In the genomic region with DNA sequence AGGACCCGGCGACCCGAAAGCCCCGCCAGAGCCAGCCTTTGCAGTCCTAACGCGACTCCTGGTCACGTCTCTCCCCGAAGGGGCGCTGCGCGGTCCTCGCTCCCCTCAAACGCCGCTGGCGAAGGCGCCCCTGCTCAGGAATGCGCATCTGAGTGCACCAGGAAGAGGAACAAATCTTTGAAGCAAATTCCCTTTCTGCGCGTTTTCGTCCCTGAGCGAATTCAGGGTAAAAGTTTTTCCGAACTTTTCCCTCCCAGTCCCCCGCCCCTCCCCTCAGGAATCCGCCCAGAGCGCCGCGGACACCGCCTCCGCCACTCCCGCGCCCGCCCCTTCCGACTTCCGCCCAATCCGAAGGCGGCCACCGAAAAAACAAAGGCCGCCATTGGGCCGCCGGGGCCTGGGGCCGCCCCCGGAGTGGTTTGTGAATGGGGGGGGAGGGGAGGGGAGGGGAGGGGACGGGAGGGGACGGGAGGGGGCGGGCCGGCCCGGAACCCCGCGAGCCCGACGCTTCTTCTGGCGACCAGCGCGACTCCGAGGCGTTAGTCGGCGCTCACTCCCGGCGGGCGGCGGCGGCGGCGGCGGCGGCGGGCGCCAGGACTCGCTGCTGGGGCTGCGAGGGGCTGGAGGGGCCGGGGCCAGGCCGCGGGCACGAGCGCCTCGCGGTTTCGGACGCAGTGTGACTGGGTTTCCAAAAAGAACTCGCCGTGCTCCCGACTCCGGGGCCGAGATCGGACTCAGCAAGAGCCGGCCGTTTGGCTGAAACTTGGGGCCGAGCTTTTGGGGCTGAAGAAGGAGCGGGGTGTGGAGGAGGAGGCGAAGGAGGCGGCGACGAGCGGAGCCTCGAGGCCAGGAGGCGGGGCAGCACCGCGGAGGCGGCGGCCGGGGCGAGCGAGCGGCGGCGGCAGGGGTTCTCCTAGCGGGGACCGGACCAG, we compare ENCODE assay signal across 1 cellular context.
TF ChIP-seq lines count a peak whose summit lies in the region.

A gene (plus strand): TSS at position 539 of the 932 bp plus-strand sequence. CDS start 793 bp downstream, outside the sequence.

TF ChIP-seq in HepG2, 621 proteins besides CTCF, POLR2A, EP300 and RAD21 (continued from another document and continues in another):
- TF ChIP-seq, protein P1, sequence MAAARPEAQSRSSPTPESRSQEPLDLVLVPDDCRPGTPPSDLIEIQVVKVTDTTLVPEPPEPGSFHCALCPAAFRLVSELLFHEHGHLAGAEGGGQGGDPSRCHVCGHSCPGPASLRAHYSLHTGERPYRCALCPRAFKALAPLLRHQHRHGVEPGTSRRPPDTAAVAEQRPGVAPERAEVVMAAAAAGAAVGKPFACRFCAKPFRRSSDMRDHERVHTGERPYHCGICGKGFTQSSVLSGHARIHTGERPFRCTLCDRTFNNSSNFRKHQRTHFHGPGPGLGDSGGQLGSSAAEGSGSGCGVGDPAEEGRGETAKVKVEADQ (CRISPR knock-in tag; IDR thresholded peaks at IDR 0.05; ENCODE audit: borderline replicate concordance): 0 out of 2 replicates have a peak, but pooled peaks have one; percentile 23
- TF ChIP-seq RFX5 (IDR thresholded peaks at IDR 0.05; ENCODE audit: low read depth, low read length) (no peak), AHR (CRISPR knock-in tag; IDR thresholded peaks at IDR 0.05) (no peak; the same call in 1 of the 2 replicates), ISL2 (CRISPR knock-in tag; IDR thresholded peaks at IDR 0.05) (no peak; the same call in 1 of the 2 replicates), KAT2B (IDR thresholded peaks at IDR 0.05; ENCODE audit: borderline replicate concordance, low read depth, low read length) (no peak), GPN1 (CRISPR knock-in tag; IDR thresholded peaks at IDR 0.05; ENCODE audit: borderline replicate concordance) (no peak), ZNF292 (CRISPR knock-in tag; IDR thresholded peaks at IDR 0.05; ENCODE audit: borderline replicate concordance, low read depth) (0 out of 2 replicates have a peak, but pooled peaks have one; percentile 7), NCOA1 (CRISPR knock-in tag; IDR thresholded peaks at IDR 0.05) (no peak), CCDC6 (CRISPR knock-in tag; IDR thresholded peaks at IDR 0.05) (peak; percentile 27), ATF7 (IDR thresholded peaks at IDR 0.05) (no peak), ATF7 (CRISPR knock-in tag; IDR thresholded peaks at IDR 0.05) (no peak), PRMT3 (CRISPR knock-in tag; IDR thresholded peaks at IDR 0.05; ENCODE audit: borderline replicate concordance, low read depth) (no peak), HOXD1 (CRISPR knock-in tag; IDR thresholded peaks at IDR 0.05) (no peak), EED (CRISPR knock-in tag; IDR thresholded peaks at IDR 0.05) (peak; percentile 65; the same call in 1 of the 2 replicates), ZNF644 (CRISPR knock-in tag; IDR thresholded peaks at IDR 0.05; ENCODE audit: low read depth) (no peak), SIN3A (IDR thresholded peaks at IDR 0.05; ENCODE audit: borderline replicate concordance, low read depth, low read length) (no peak), ZNF883 (CRISPR knock-in tag; IDR thresholded peaks at IDR 0.05; ENCODE audit: not compliant biosample characterization) (no peak), ZNF263 (CRISPR knock-in tag; IDR thresholded peaks at IDR 0.05) (peak; percentile 65; the same call in 1 of the 2 replicates), GZF1 (CRISPR knock-in tag; IDR thresholded peaks at IDR 0.05) (no peak), SP2 (CRISPR knock-in tag; IDR thresholded peaks at IDR 0.05) (peak; percentile 83), ZMAT3 (CRISPR knock-in tag; conservative IDR thresholded peaks at IDR 0.05) (0 out of 2 replicates have a peak, but pooled peaks have one; percentile 24), ZNF24 (IDR thresholded peaks at IDR 0.05) (no peak), PRPF4 (IDR thresholded peaks at IDR 0.05; ENCODE audit: low read depth, low read length, poor library complexity, severe bottlenecking) (no peak), YY1 (IDR thresholded peaks at IDR 0.05; ENCODE audit: insufficient read depth, insufficient replicate concordance, low read depth, low read length) (no peak), ATM (IDR thresholded peaks at IDR 0.05; ENCODE audit: borderline replicate concordance) (no peak), ZNF549 (CRISPR knock-in tag; IDR thresholded peaks at IDR 0.05) (no peak), CENPX (CRISPR knock-in tag; IDR thresholded peaks at IDR 0.05) (no peak), ZNF556 (CRISPR knock-in tag; IDR thresholded peaks at IDR 0.05; ENCODE audit: borderline replicate concordance) (no peak), SRSF4 (IDR thresholded peaks at IDR 0.05; ENCODE audit: low read depth, low read length, poor library complexity, severe bottlenecking) (no peak), MIXL1 (CRISPR knock-in tag; IDR thresholded peaks at IDR 0.05) (no peak), ZC3H13 (CRISPR knock-in tag; IDR thresholded peaks at IDR 0.05) (no peak), THAP11 (CRISPR knock-in tag; IDR thresholded peaks at IDR 0.05) (no peak)
- TF ChIP-seq, protein P2, sequence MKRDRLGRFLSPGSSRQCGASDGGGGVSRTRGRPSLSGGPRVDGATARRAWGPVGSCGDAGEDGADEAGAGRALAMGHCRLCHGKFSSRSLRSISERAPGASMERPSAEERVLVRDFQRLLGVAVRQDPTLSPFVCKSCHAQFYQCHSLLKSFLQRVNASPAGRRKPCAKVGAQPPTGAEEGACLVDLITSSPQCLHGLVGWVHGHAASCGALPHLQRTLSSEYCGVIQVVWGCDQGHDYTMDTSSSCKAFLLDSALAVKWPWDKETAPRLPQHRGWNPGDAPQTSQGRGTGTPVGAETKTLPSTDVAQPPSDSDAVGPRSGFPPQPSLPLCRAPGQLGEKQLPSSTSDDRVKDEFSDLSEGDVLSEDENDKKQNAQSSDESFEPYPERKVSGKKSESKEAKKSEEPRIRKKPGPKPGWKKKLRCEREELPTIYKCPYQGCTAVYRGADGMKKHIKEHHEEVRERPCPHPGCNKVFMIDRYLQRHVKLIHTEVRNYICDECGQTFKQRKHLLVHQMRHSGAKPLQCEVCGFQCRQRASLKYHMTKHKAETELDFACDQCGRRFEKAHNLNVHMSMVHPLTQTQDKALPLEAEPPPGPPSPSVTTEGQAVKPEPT (CRISPR knock-in tag; IDR thresholded peaks at IDR 0.05; ENCODE audit: low read depth): no peak
- TF ChIP-seq, protein P3, sequence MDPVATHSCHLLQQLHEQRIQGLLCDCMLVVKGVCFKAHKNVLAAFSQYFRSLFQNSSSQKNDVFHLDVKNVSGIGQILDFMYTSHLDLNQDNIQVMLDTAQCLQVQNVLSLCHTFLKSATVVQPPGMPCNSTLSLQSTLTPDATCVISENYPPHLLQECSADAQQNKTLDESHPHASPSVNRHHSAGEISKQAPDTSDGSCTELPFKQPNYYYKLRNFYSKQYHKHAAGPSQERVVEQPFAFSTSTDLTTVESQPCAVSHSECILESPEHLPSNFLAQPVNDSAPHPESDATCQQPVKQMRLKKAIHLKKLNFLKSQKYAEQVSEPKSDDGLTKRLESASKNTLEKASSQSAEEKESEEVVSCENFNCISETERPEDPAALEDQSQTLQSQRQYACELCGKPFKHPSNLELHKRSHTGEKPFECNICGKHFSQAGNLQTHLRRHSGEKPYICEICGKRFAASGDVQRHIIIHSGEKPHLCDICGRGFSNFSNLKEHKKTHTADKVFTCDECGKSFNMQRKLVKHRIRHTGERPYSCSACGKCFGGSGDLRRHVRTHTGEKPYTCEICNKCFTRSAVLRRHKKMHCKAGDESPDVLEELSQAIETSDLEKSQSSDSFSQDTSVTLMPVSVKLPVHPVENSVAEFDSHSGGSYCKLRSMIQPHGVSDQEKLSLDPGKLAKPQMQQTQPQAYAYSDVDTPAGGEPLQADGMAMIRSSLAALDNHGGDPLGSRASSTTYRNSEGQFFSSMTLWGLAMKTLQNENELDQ (CRISPR knock-in tag; IDR thresholded peaks at IDR 0.05; ENCODE audit: borderline replicate concordance): no peak
- TF ChIP-seq, protein P4, sequence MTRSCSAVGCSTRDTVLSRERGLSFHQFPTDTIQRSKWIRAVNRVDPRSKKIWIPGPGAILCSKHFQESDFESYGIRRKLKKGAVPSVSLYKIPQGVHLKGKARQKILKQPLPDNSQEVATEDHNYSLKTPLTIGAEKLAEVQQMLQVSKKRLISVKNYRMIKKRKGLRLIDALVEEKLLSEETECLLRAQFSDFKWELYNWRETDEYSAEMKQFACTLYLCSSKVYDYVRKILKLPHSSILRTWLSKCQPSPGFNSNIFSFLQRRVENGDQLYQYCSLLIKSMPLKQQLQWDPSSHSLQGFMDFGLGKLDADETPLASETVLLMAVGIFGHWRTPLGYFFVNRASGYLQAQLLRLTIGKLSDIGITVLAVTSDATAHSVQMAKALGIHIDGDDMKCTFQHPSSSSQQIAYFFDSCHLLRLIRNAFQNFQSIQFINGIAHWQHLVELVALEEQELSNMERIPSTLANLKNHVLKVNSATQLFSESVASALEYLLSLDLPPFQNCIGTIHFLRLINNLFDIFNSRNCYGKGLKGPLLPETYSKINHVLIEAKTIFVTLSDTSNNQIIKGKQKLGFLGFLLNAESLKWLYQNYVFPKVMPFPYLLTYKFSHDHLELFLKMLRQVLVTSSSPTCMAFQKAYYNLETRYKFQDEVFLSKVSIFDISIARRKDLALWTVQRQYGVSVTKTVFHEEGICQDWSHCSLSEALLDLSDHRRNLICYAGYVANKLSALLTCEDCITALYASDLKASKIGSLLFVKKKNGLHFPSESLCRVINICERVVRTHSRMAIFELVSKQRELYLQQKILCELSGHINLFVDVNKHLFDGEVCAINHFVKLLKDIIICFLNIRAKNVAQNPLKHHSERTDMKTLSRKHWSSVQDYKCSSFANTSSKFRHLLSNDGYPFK (CRISPR knock-in tag; IDR thresholded peaks at IDR 0.05; ENCODE audit: borderline replicate concordance): no peak
- TF ChIP-seq, protein P5, sequence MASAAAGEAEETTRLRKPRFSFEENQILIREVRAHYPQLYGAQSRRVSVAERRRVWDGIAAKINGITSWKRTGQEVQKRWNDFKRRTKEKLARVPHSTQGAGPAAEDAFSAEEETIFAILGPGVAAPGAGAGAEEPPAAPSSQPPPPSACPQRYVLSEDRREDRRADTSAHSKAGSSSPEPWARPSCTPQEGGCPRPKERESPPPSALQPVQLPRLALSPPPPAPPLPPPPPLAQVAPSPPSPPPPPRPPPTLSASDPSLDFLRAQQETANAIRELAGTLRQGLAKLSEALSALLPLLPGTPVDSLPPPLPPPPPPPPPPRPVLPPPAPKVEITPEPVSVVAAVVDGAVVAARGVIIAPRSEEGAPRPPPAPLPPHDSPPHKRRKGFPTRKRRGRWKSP (CRISPR knock-in tag; IDR thresholded peaks at IDR 0.05): 0 out of 2 replicates have a peak, but pooled peaks have one; percentile 8
- TF ChIP-seq, protein P6, sequence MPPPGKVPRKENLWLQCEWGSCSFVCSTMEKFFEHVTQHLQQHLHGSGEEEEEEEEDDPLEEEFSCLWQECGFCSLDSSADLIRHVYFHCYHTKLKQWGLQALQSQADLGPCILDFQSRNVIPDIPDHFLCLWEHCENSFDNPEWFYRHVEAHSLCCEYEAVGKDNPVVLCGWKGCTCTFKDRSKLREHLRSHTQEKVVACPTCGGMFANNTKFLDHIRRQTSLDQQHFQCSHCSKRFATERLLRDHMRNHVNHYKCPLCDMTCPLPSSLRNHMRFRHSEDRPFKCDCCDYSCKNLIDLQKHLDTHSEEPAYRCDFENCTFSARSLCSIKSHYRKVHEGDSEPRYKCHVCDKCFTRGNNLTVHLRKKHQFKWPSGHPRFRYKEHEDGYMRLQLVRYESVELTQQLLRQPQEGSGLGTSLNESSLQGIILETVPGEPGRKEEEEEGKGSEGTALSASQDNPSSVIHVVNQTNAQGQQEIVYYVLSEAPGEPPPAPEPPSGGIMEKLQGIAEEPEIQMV (CRISPR knock-in tag; IDR thresholded peaks at IDR 0.05; ENCODE audit: low read depth): no peak
- TF ChIP-seq, protein P7, sequence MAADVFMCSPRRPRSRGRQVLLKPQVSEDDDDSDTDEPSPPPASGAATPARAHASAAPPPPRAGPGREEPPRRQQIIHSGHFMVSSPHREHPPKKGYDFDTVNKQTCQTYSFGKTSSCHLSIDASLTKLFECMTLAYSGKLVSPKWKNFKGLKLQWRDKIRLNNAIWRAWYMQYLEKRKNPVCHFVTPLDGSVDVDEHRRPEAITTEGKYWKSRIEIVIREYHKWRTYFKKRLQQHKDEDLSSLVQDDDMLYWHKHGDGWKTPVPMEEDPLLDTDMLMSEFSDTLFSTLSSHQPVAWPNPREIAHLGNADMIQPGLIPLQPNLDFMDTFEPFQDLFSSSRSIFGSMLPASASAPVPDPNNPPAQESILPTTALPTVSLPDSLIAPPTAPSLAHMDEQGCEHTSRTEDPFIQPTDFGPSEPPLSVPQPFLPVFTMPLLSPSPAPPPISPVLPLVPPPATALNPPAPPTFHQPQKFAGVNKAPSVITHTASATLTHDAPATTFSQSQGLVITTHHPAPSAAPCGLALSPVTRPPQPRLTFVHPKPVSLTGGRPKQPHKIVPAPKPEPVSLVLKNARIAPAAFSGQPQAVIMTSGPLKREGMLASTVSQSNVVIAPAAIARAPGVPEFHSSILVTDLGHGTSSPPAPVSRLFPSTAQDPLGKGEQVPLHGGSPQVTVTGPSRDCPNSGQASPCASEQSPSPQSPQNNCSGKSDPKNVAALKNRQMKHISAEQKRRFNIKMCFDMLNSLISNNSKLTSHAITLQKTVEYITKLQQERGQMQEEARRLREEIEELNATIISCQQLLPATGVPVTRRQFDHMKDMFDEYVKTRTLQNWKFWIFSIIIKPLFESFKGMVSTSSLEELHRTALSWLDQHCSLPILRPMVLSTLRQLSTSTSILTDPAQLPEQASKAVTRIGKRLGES (CRISPR knock-in tag; IDR thresholded peaks at IDR 0.05; ENCODE audit: borderline replicate concordance): no peak
- TF ChIP-seq, protein P8, sequence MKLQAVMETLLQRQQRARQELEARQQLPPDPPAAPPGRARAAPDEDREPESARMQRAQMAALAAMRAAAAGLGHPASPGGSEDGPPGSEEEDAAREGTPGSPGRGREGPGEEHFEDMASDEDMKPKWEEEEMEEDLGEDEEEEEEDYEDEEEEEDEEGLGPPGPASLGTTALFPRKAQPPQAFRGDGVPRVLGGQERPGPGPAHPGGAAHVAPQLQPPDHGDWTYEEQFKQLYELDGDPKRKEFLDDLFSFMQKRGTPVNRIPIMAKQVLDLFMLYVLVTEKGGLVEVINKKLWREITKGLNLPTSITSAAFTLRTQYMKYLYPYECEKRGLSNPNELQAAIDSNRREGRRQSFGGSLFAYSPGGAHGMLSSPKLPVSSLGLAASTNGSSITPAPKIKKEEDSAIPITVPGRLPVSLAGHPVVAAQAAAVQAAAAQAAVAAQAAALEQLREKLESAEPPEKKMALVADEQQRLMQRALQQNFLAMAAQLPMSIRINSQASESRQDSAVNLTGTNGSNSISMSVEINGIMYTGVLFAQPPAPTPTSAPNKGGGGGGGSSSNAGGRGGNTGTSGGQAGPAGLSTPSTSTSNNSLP (IDR thresholded peaks at IDR 0.05; ENCODE audit: low read depth, low read length): no peak
- TF ChIP-seq, protein P9, sequence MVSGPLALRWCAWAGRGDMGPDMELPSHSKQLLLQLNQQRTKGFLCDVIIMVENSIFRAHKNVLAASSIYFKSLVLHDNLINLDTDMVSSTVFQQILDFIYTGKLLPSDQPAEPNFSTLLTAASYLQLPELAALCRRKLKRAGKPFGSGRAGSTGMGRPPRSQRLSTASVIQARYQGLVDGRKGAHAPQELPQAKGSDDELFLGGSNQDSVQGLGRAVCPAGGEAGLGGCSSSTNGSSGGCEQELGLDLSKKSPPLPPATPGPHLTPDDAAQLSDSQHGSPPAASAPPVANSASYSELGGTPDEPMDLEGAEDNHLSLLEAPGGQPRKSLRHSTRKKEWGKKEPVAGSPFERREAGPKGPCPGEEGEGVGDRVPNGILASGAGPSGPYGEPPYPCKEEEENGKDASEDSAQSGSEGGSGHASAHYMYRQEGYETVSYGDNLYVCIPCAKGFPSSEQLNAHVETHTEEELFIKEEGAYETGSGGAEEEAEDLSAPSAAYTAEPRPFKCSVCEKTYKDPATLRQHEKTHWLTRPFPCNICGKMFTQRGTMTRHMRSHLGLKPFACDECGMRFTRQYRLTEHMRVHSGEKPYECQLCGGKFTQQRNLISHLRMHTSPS (CRISPR knock-in tag; IDR thresholded peaks at IDR 0.05; ENCODE audit: low read depth): no peak
